Comparison of ENCODE assay signal across 32 cellular contexts in the genomic region with DNA sequence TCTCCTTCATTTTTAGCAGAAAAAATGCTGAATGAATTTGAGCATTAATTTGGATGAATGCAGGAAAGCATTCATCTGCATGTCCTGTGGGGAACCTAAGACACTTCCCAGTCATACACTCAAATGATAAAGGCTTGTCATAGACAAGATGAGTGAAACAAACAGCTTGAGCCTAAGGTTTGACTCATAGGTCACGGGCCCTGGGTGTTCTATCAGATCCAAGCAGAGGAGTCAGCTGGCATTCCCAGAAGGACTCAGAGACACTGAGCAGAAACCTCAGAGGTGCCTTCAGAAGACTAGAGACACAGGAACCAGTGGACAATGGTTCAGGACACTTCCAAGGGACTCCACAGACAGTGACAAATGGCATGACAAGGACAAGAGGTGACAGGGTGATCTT.
"Had no signal": no experiment of that assay in that cellular context is flagged by ENCODE, and none has a peak within 500 bp of the region (broad histone marks: within the 10 kb centered on the region; RNA-seq: fewer than 3 reads in every experiment).

No MANE protein-coding gene starts in this region.

- H3K9me3 ChIP-seq: adrenal gland, ascending aorta, body of pancreas, breast epithelium had no signal

- FAIRE-seq: astrocyte had no signal

- H3K27ac ChIP-seq: adrenal gland, ascending aorta, body of pancreas, brain microvascular endothelial cell, breast epithelium, cardiac muscle cell had no signal

- H3K36me3 ChIP-seq: adrenal gland, ascending aorta, brain microvascular endothelial cell, breast epithelium, cardiac muscle cell had no signal

- H3K27me3 ChIP-seq: adrenal gland, ascending aorta, body of pancreas, brain microvascular endothelial cell, breast epithelium, cardiac muscle cell had no signal

- H3K4me1 ChIP-seq: adrenal gland, ascending aorta, body of pancreas, breast epithelium had no signal

- H3K4me3 ChIP-seq: adrenal gland, ascending aorta, body of pancreas, breast epithelium, cardiac muscle cell had no signal

- DNase-seq: activated effector memory CD4-positive, alpha-beta T cell treated with anti-CD3 and anti-CD28 coated beads, Interleukin-2, amount 50 U/mL, for 16 hours; activated effector memory CD4-positive, alpha-beta T cell treated with Interleukin-2 at 50 U/mL for 16 hours; activated gamma-delta T cell; activated gamma-delta T cell treated with Interleukin-2 at 50 U/mL for 16 hours; activated naive CD4-positive, alpha-beta T cell; activated naive CD4-positive, alpha-beta T cell treated with anti-CD3 and anti-CD28 coated beads for 36 hours; activated naive CD4-positive, alpha-beta T cell treated with anti-CD3 and anti-CD28 coated beads, Interleukin-2, amount 10 ng/mL, durations not matched to agents 7 days and 5 days; activated naive CD4-positive, alpha-beta T cell treated with anti-CD3 and anti-CD28 coated beads, Interleukin-2, amount 50 U/mL, for 16 hours; activated naive CD4-positive, alpha-beta T cell treated with Interleukin-2 at 50 U/mL for 16 hours; activated naive CD8-positive, alpha-beta T cell treated with anti-CD3 and anti-CD28 coated beads for 36 hours; activated naive CD8-positive, alpha-beta T cell treated with anti-CD3 and anti-CD28 coated beads, Interleukin-2, amount 10 ng/mL, durations not matched to agents 7 days and 5 days; activated naive CD8-positive, alpha-beta T cell treated with anti-CD3 and anti-CD28 coated beads, Interleukin-2, amount 50 U/mL, for 24 hours; activated T-cell treated with anti-CD3 and anti-CD28 coated beads, Interleukin-2, amount 50 U/mL, for 24 hours; activated T-cell treated with anti-CD3 and anti-CD28 coated beads, Interleukin-2, amount 50 U/mL, for 4 hours; activated T-cell treated with anti-CD3 and anti-CD28 coated beads, Interleukin-2, amount 50 U/mL, for 48 hours; activated T-cell treated with anti-CD3 and anti-CD28 coated beads, Interleukin-2, amount 50 U/mL, for 72 hours; adrenal gland; amniotic stem cell; amygdala; anterior cingulate cortex; aorta; body of pancreas; brain microvascular endothelial cell; caudate nucleus; central memory CD4-positive, alpha-beta T cell; cerebellar nuclear complex had no signal

- ATAC-seq: activated naive CD4-positive, alpha-beta T cell treated with anti-CD3 and anti-CD28 coated beads, Interleukin-2, amount 50 U/mL, for 72 hours; activated naive CD8-positive, alpha-beta T cell treated with anti-CD3 and anti-CD28 coated beads, Interleukin-2, amount 50 U/mL, for 24 hours; activated T-cell treated with anti-CD3 and anti-CD28 coated beads, Interleukin-2, amount 50 U/mL, for 4 hours; activated T-cell treated with anti-CD3 and anti-CD28 coated beads, Interleukin-2, amount 50 U/mL, for 72 hours; activated T-helper 17 cell treated with anti-CD3 and anti-CD28 coated beads, Interleukin-2, amount 50 U/mL, for 72 hours; body of pancreas had no signal
